ENCODE assay signal across 34 cellular contexts in the genomic region with DNA sequence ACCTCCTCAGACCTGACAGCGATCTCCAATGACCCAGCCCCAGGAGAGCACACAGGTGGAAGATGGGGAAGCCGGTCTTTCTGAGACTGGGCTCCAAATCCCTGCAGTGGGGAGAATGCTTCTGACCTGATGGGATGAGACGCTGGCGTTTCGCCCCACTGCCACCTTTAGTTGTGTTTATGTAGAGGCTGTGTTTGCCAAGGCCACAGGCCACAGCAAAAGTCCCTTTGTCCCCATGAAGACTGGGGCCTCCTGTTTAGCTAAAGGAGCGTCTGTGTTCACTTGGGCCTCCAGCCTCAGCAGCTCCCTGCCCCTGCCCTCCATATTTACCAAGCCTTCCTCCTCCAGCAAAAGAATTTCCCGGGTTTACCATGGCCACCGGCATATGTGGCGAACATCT. TPM values are rescaled to one million over a fixed set of nuclear protein-coding genes. Genes with fewer than 3 reads are reported as not detected.
DNase-seq lines count a peak whose midpoint lies in the region; ATAC-seq and TF ChIP-seq lines count a peak whose summit lies in the region.
"Had no signal": no experiment of that assay in that cellular context is flagged by ENCODE, and none has a peak within 500 bp of the region (broad histone marks: within the 10 kb centered on the region; RNA-seq: fewer than 3 reads in every experiment).

No MANE protein-coding gene starts in this region.

- H4K20me1 ChIP-seq in Karpas-422 (ENCODE audit: insufficient read depth, low read depth, low read length): peaks cover 44% of the 10 kb centered on the region

- H3K9me2 ChIP-seq in Karpas-422 (replicated peaks; ENCODE audit: insufficient read depth, low read length): no peaks in the 10 kb centered on the region

- intact Hi-C loops in thyroid gland (cut with DNase I): no loop called here

- no peak overlapping the region for H3K4me3 ChIP-seq in thyroid gland (replicated peaks in 1 of 3)
- H3K4me3 ChIP-seq in Karpas-422 (ENCODE audit: low read length): no peak overlapping the region
- H3K4me3 ChIP-seq: A549, gastroesophageal sphincter, GM12878, hepatocyte, MG63, ovary, suprapubic skin had no signal

- no peaks in the 10 kb centered on the region for H3K79me2 ChIP-seq in Karpas-422 (ENCODE audit: low read length)
- H3K79me2 ChIP-seq: hepatocyte had no signal

- 37 to 55% methylated on average over 6 to 8 of the region's 9 CpGs for WGBS in thyroid gland, 2 donors

- no peak for TF ChIP-seq CTCF in thyroid gland (IDR thresholded peaks at IDR 0.05)

- no peak overlapping the region for H3K9ac ChIP-seq in Karpas-422 (ENCODE audit: low read length)

- H3K9me3 ChIP-seq in thyroid gland: no peaks in the 10 kb centered on the region
- H3K9me3 ChIP-seq in Karpas-422 (ENCODE audit: low read length): no peaks in the 10 kb centered on the region
- H3K9me3 ChIP-seq: A549, gastroesophageal sphincter, MG63, ovary, suprapubic skin had no signal

- H3K36me3 ChIP-seq in thyroid gland: no peaks in the 10 kb centered on the region
- 0 out of 2 replicates have a peak, but pooled peaks cover 4% of the 10 kb centered on the region for H3K36me3 ChIP-seq in Karpas-422 (ENCODE audit: insufficient read depth, low read length)
- H3K36me3 ChIP-seq: ovary had no signal

- no peak overlapping the region for H2AFZ ChIP-seq in Karpas-422 (ENCODE audit: low read length)
- H2AFZ ChIP-seq: hepatocyte had no signal

- H3K4me1 ChIP-seq in thyroid gland: peaks cover 21 to 31% of the 10 kb centered on the region in 2 donors
- H3K4me1 ChIP-seq in Karpas-422 (ENCODE audit: low read length): no peaks in the 10 kb centered on the region

- no peak for TF ChIP-seq POLR2A in thyroid gland (IDR thresholded peaks at IDR 0.05)

- H3K27ac ChIP-seq in thyroid gland (peak overlapping the region in 2 of 3 donors; percentile 28 to 31), Karpas-422 (ENCODE audit: low read length) (no peak overlapping the region)
- H3K27ac ChIP-seq: A549, gastroesophageal sphincter, hepatocyte, ovary, suprapubic skin had no signal

- no peak for ATAC-seq in HG02571 (IDR thresholded peaks at IDR 0.05; ENCODE audit: unreplicated experiment)
- ATAC-seq: A549, gastroesophageal sphincter, GM12878, left cardiac atrium, Panc1, SK-N-SH treated with all-trans-retinoic acid at 6 μM for 48 hours had no signal

- no peak overlapping the region for H3K4me2 ChIP-seq in Karpas-422 (ENCODE audit: low read depth, low read length, poor library complexity, severe bottlenecking)
- H3K4me2 ChIP-seq: A549, hepatocyte had no signal

- H3K27me3 ChIP-seq in thyroid gland (no peaks in the 10 kb centered on the region), Karpas-422 (ENCODE audit: low read length) (no peaks in the 10 kb centered on the region)
- H3K27me3 ChIP-seq: gastroesophageal sphincter, hepatocyte, MG63, ovary, suprapubic skin had no signal

- DNase-seq in NCI-H748 (lab: John Stamatoyannopoulos, UW; ENCODE audit: unreplicated experiment): peak; percentile 14
- DNase-seq in NCI-H748 treated with DMSO at 0.1 percent for 48 hours (lab: John Stamatoyannopoulos, UW): no peak
- peak; percentile 32 for DNase-seq in NCI-H2029 (lab: John Stamatoyannopoulos, UW)
- DNase-seq in globus pallidus (ENCODE audit: low spot score): peak; percentile 33
- DNase-seq in thyroid gland: peak; percentile 70 to 91
- DNase-seq in mesenteric fat pad (ENCODE audit: low spot score): no peak
- no peak for DNase-seq in Karpas-422
- DNase-seq: activated CD4-positive, alpha-beta memory T cell treated with anti-CD3 and anti-CD28 coated beads, Interleukin-2, amount 10 ng/mL, durations not matched to agents 7 days and 5 days; activated CD8-positive, alpha-beta memory T cell treated with anti-CD3 and anti-CD28 coated beads, Interleukin-2, amount 50 U/mL, for 4 hours; activated naive CD4-positive, alpha-beta T cell treated with Interleukin-2 at 50 U/mL for 16 hours; AML-193; CD4-positive, alpha-beta T cell; central memory CD4-positive, alpha-beta T cell; KBM-7; left cardiac atrium; MG63; NCI-H510A; ovary; Right ventricle myocardium superior; small intestine; stimulated activated naive CD4-positive, alpha-beta T cell had no signal

RNA-seq across cellular contexts. Expression of a gene that starts 10.4 kb away (rescaled TPM):
- not detected for total RNA-seq in thyroid gland
- not detected for total RNA-seq in mesenteric fat pad
- 0.48 TPM in 1 of 2 replicates, not detected in the other for total RNA-seq in Karpas-422 (2014; rRNA removed; shearing (Covaris generic); ENCODE audit: low replicate concordance)
- total RNA-seq: fibroblast of lung, gastroesophageal sphincter, GM12878, H4, lung microvascular endothelial cell, ureter had no signal

RNA-seq across cellular contexts. Expression of a gene that starts 15.1 kb away (rescaled TPM):
- total RNA-seq in thyroid gland (10 to 100 TPM in 2 of 4 donors, 1 to 10 TPM in 2; 7.5 to 13.6 (median 9.3) TPM), mesenteric fat pad (10.0 TPM)
- 3.2 and 25.5 TPM in 2 replicates for total RNA-seq in Karpas-422 (2014; rRNA removed; shearing (Covaris generic); ENCODE audit: low replicate concordance)

RNA-seq across cellular contexts. Expression of a gene that starts 28.2 kb away (rescaled TPM):
- under 1 TPM in 2 of 4 donors, not detected in 2; 0.22 to 0.73 TPM for total RNA-seq in thyroid gland
- total RNA-seq in mesenteric fat pad: not detected
- not detected in 2 replicates for total RNA-seq in Karpas-422 (2014; rRNA removed; shearing (Covaris generic); ENCODE audit: low replicate concordance)
- total RNA-seq: activated CD4-positive, alpha-beta memory T cell treated with anti-CD3 and anti-CD28 coated beads, Interleukin-2, amount 10 ng/mL, durations not matched to agents 7 days and 5 days; CD4-positive, alpha-beta T cell; fibroblast of lung; GM12878; H4; hepatocyte; lung microvascular endothelial cell; neural crest cell; Right ventricle myocardium superior; ureter had no signal

RNA-seq across cellular contexts. Expression of a gene that starts 31.6 kb away (rescaled TPM):
- total RNA-seq in thyroid gland (1 to 10 TPM; 1.2 to 3.1 (median 1.9) TPM), mesenteric fat pad (19.0 TPM)
- 0.14 TPM in 1 of 2 replicates, not detected in the other for total RNA-seq in Karpas-422 (2014; rRNA removed; shearing (Covaris generic); ENCODE audit: low replicate concordance)
- total RNA-seq: fibroblast of lung, GM12878, H4, neural crest cell had no signal

RNA-seq across cellular contexts. Expression of a gene that starts 49.0 kb away (rescaled TPM):
- total RNA-seq in thyroid gland (1 to 10 TPM in 1 of 4 donors, under 1 TPM in 1, not detected in 2; 0.54 to 1.0 TPM), mesenteric fat pad (8.1 TPM)
- total RNA-seq in Karpas-422 (2014; rRNA removed; shearing (Covaris generic); ENCODE audit: low replicate concordance): not detected in 2 replicates
- total RNA-seq: activated CD4-positive, alpha-beta memory T cell treated with anti-CD3 and anti-CD28 coated beads, Interleukin-2, amount 10 ng/mL, durations not matched to agents 7 days and 5 days; fibroblast of lung; GM12878; H4; lung microvascular endothelial cell; neural crest cell; suprapubic skin had no signal

Comparison
In these comparisons a context has a peak if more than half of its experiments do, and no peak if none do; other contexts are left out.
1. DNase-seq: peak in NCI-H748 (single experiment), NCI-H2029 (single experiment), globus pallidus (single experiment) and thyroid gland (2 of 2); none in NCI-H748 treated with DMSO at 0.1 percent for 48 hours (single experiment), mesenteric fat pad (single experiment) and Karpas-422 (single experiment).